8 cellular contexts compared by ENCODE assay signal in the genomic region with DNA sequence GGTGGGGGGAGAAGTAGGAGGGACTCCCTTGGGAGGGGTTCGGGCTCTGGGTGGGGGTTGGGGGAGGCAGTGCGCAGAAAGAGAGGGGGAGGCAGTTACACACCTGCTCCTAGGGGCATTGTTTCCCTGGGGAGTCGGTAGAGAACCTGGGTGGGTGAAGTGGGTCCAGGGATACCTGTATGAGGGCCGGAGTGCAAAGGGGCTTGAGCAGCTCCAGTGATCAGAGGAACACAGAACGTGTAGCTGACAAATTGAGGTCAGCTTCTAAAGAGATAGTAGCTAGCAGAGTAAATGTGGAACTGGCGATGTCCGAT. TPM values are rescaled to one million over a fixed set of nuclear protein-coding genes. Genes with fewer than 3 reads are reported as not detected.
DNase-seq lines count a peak whose midpoint lies in the region; ATAC-seq, FAIRE-seq and TF ChIP-seq lines count a peak whose summit lies in the region.

No MANE protein-coding gene starts in this region.

- no peak overlapping the region for H3K18ac ChIP-seq in H9 (ENCODE audit: insufficient read length, low read depth, low read length)

- H3K27ac ChIP-seq in H9 (ENCODE audit: insufficient read length, low read depth, low read length) (no peak overlapping the region), upper lobe of left lung (peak overlapping the region; percentile 90 to 98 (median 97))

- H3K9ac ChIP-seq in H9 (ENCODE audit: extremely low read depth, insufficient read length, low read length) = peak overlapping the region; percentile 33

- H3K27ac Mint-ChIP-seq in CD14-positive monocyte (peak overlapping the region; percentile 75 to 91 (median 88)), H9 (peak overlapping the region; percentile 89 to 97 (median 95); a peak in 6 of 7 replicates)
- peak overlapping the region; percentile 90 for H3K27ac Mint-ChIP-seq in activated naive CD8-positive, alpha-beta T cell treated with anti-CD3 and anti-CD28 coated beads, Interleukin-2, amount 10 ng/mL, durations not matched to agents 7 days and 5 days

- no peak for TF ChIP-seq EP300 in upper lobe of left lung (IDR thresholded peaks at IDR 0.05)

- TF ChIP-seq CTCF in CD14-positive monocyte (IDR thresholded peaks at IDR 0.05) (no peak), H9 (conservative IDR thresholded peaks at IDR 0.05) (no peak), lower leg skin (IDR thresholded peaks at IDR 0.05) (no peak), upper lobe of left lung (IDR thresholded peaks at IDR 0.05) (no peak), omental fat pad (IDR thresholded peaks at IDR 0.05) (no peak), D721Med (IDR thresholded peaks at IDR 0.05; ENCODE audit: insufficient read depth, missing control alignments) (no peak)

- no peak overlapping the region for H4K5ac ChIP-seq in H9 (ENCODE audit: insufficient read length, low read depth, low read length)

- H3K23me2 ChIP-seq in H9 (ENCODE audit: insufficient read length, low read depth, low read length, poor library complexity, severe bottlenecking) = no peaks in the 10 kb centered on the region

- H2BK15ac ChIP-seq in H9 (ENCODE audit: low read depth, low read length) = no peak overlapping the region

- peak; percentile 7 for ATAC-seq in activated naive CD8-positive, alpha-beta T cell treated with anti-CD3 and anti-CD28 coated beads, Interleukin-2, amount 10 ng/mL, durations not matched to agents 7 days and 5 days (ENCODE audit: low read depth)
- ATAC-seq in upper lobe of left lung (ENCODE audit: low FRiP score in 2 of 2) (no peak), omental fat pad (ENCODE audit: low FRiP score) (no peak)

- H2AK5ac ChIP-seq in H9 (ENCODE audit: insufficient read length, low read length) = no peak overlapping the region

- H3K79me2 ChIP-seq in H9 (ENCODE audit: insufficient read depth, low read length) = no peaks in the 10 kb centered on the region

- H3K4me1 Mint-ChIP-seq in CD14-positive monocyte = peaks cover 21% of the 10 kb centered on the region
- peaks cover 11 to 21% of the 10 kb centered on the region in 2 experiments for H3K4me1 Mint-ChIP-seq in H9
- H3K4me1 Mint-ChIP-seq in activated naive CD8-positive, alpha-beta T cell treated with anti-CD3 and anti-CD28 coated beads, Interleukin-2, amount 10 ng/mL, durations not matched to agents 7 days and 5 days = peaks cover 23% of the 10 kb centered on the region

- DNase-seq in CD14-positive monocyte (ENCODE audit: low spot score) (no peak), H9 (no peak), lower leg skin (ENCODE audit: low spot score in 2 of 2) (no peak), upper lobe of left lung (no peak), omental fat pad (ENCODE audit: low spot score) (no peak), D721Med (ENCODE audit: insufficient read length, low spot score) (no peak)
- DNase-seq in activated naive CD8-positive, alpha-beta T cell treated with anti-CD3 and anti-CD28 coated beads, Interleukin-2, amount 10 ng/mL, durations not matched to agents 7 days and 5 days = no peak
- DNase-seq in NK-92 treated with Interleukin-12 subunit alpha and Interleukin-12 subunit beta, amount 100 ng/mL, for 24 hours (lab: John Stamatoyannopoulos, UW) = no peak

- no peak for TF ChIP-seq POLR2A in lower leg skin (IDR thresholded peaks at IDR 0.05)
- TF ChIP-seq POLR2A in upper lobe of left lung (IDR thresholded peaks at IDR 0.05) = no peak

- H3K4me1 ChIP-seq in H9 (ENCODE audit: insufficient read depth, low read length) = no peaks in the 10 kb centered on the region
- H3K4me1 ChIP-seq in upper lobe of left lung = peaks cover 9 to 32% (median 15%) of the 10 kb centered on the region in 4 donors

- peaks cover 35 to 39% of the 10 kb centered on the region in 2 donors for H3K36me3 Mint-ChIP-seq in CD14-positive monocyte
- peaks cover 39 to 47% (median 45%) of the 10 kb centered on the region in 3 experiments for H3K36me3 Mint-ChIP-seq in H9 (ENCODE audit: insufficient read depth in 1 of 3, low read depth in 3 of 3)
- peaks cover 6% of the 10 kb centered on the region for H3K36me3 Mint-ChIP-seq in activated naive CD8-positive, alpha-beta T cell treated with anti-CD3 and anti-CD28 coated beads, Interleukin-2, amount 10 ng/mL, durations not matched to agents 7 days and 5 days

- no peak overlapping the region for H4K8ac ChIP-seq in H9 (replicated peaks; ENCODE audit: insufficient read length, low read depth, low read length)

- peak overlapping the region; percentile 69 for H3K4me3 ChIP-seq in lower leg skin (ENCODE audit: low read depth, poor library complexity, severe bottlenecking)
- H3K4me3 ChIP-seq in upper lobe of left lung = peak overlapping the region; percentile 68 to 98 (median 86)

- H4K20me1 ChIP-seq in H9 (ENCODE audit: control insufficient read depth, insufficient read depth, insufficient read length) = no peaks in the 10 kb centered on the region

- H3K4me2 ChIP-seq in H9 (ENCODE audit: insufficient read depth, insufficient read length, low read length) = peak overlapping the region; percentile 72

- peak overlapping the region; percentile 83 to 89 for H3K4me3 Mint-ChIP-seq in CD14-positive monocyte
- peak overlapping the region; percentile 90 to 95 for H3K4me3 Mint-ChIP-seq in H9
- peak overlapping the region; percentile 95 for H3K4me3 Mint-ChIP-seq in activated naive CD8-positive, alpha-beta T cell treated with anti-CD3 and anti-CD28 coated beads, Interleukin-2, amount 10 ng/mL, durations not matched to agents 7 days and 5 days

- H3K23ac ChIP-seq in H9 (ENCODE audit: insufficient read length, low read depth, low read length) = no peak overlapping the region

- H4K91ac ChIP-seq in H9 (ENCODE audit: insufficient read length, low read depth, low read length) = no peak overlapping the region

- H3K79me1 ChIP-seq in H9 (ENCODE audit: insufficient read depth, low read depth, low read length, poor library complexity, severe bottlenecking) = no peaks in the 10 kb centered on the region

- no peak for FAIRE-seq in D721Med (lab: Jason Lieb, UNC)

- H2BK20ac ChIP-seq in H9 (ENCODE audit: low read depth, low read length, poor library complexity, severe bottlenecking) = no peak overlapping the region

- intact Hi-C loops in CD14-positive monocyte (cut with micrococcal nuclease) (no loop called here), lower leg skin (cut with DNase I; ENCODE audit: low total_unique reads) (no loop called here)

- H3T11ph ChIP-seq in H9 (ENCODE audit: low read length) = no peak overlapping the region

- no peak overlapping the region for H3K56ac ChIP-seq in H9 (ENCODE audit: insufficient read length, low read depth, low read length)

- no peak overlapping the region for H3K14ac ChIP-seq in H9 (ENCODE audit: insufficient read depth, low read length)

- H3K27me3 Mint-ChIP-seq in CD14-positive monocyte (ENCODE audit: low read depth in 3 of 3) = peaks cover 2 to 7% (median 6%) of the 10 kb centered on the region in 3 donors
- H3K27me3 Mint-ChIP-seq in H9 (ENCODE audit: low read depth) = peaks cover 11% of the 10 kb centered on the region
- H3K27me3 Mint-ChIP-seq in activated naive CD8-positive, alpha-beta T cell treated with anti-CD3 and anti-CD28 coated beads, Interleukin-2, amount 10 ng/mL, durations not matched to agents 7 days and 5 days = no peaks in the 10 kb centered on the region

- H2BK120ac ChIP-seq in H9 (ENCODE audit: low read depth, low read length, poor library complexity, severe bottlenecking) = no peak overlapping the region

- no CpG with 5 or more reads among the region's 7 CpGs for whole genome bisulfite sequencing in H9 (ENCODE audit: extremely low coverage, insufficient read length, low lambda C conversion rate)
- WGBS in lower leg skin, 2 donors = 3% methylated on average over 7 of the region's 7 CpGs
- 4 to 12% methylated on average over 7 of the region's 7 CpGs for WGBS in upper lobe of left lung, 2 donors

- H3K36me3 ChIP-seq in upper lobe of left lung = peaks cover 11 to 41% (median 33%) of the 10 kb centered on the region in 4 donors

- POLR2A ChIA-PET in activated naive CD8-positive, alpha-beta T cell treated with anti-CD3 and anti-CD28 coated beads, Interleukin-2, amount 10 ng/mL, durations not matched to agents 7 days and 5 days (lab: Charles Lee) = interaction anchor here (0.6 to 2.2 kb wide), 10 partner anchors 22 to 1083 kb away, joined by 3 to 27 read pairs (median 4); a partner anchor contains a TSS

- no peak overlapping the region for H2BK12ac ChIP-seq in H9 (ENCODE audit: insufficient read length, low read depth, low read length)

- H3K9me3 ChIP-seq in H9 (ENCODE audit: control insufficient read depth, low read depth, low read length) = no peaks in the 10 kb centered on the region
- H3K9me3 ChIP-seq in upper lobe of left lung = no peaks in the 10 kb centered on the region

- H3K27me3 ChIP-seq in H9 (ENCODE audit: insufficient read depth, low read length) (no peaks in the 10 kb centered on the region), upper lobe of left lung (no peaks in the 10 kb centered on the region)

- no peak overlapping the region for H2AFZ ChIP-seq in H9 (ENCODE audit: low read length)

- no peak overlapping the region for H3K4ac ChIP-seq in H9 (ENCODE audit: low read depth, low read length)

- no peak overlapping the region for H2BK5ac ChIP-seq in H9 (ENCODE audit: insufficient read length, low read length)

- peaks cover 0 to 2% (median 0%) of the 10 kb centered on the region in 7 donors for H3K9me3 Mint-ChIP-seq in CD14-positive monocyte
- no peaks in the 10 kb centered on the region for H3K9me3 Mint-ChIP-seq in H9
- H3K9me3 Mint-ChIP-seq in activated naive CD8-positive, alpha-beta T cell treated with anti-CD3 and anti-CD28 coated beads, Interleukin-2, amount 10 ng/mL, durations not matched to agents 7 days and 5 days = no peaks in the 10 kb centered on the region

RNA-seq across cellular contexts. Expression of a gene that starts 0.4 kb away (rescaled TPM):
- polyA plus RNA-seq in CD14-positive monocyte = 1 to 10 TPM; 3.7 to 7.8 TPM
- total RNA-seq in H9 (2021) (142 and 152 TPM in 2 replicates), lower leg skin (10 to 100 TPM; 32.0 to 77.2 (median 45.1) TPM), upper lobe of left lung (10 to 100 TPM; 44.6 to 76.2 (median 51.0) TPM), omental fat pad (10 to 100 TPM; 47.7 to 80.8 (median 57.3) TPM)
- total RNA-seq in activated naive CD8-positive, alpha-beta T cell treated with anti-CD3 and anti-CD28 coated beads, Interleukin-2, amount 10 ng/mL, durations not matched to agents 7 days and 5 days = 10 to 100 TPM; 57.2 to 68.1 TPM

RNA-seq across cellular contexts. Expression of a gene that starts 18.2 kb away (rescaled TPM):
- not detected for polyA plus RNA-seq in CD14-positive monocyte
- total RNA-seq in H9 (2021) (0.70 and 1.2 TPM in 2 replicates), lower leg skin (10 to 100 TPM; 29.9 to 38.8 (median 36.7) TPM), upper lobe of left lung (10 to 100 TPM in 5 of 6 donors, 1 to 10 TPM in 1; 2.1 to 73.1 (median 60.2) TPM), omental fat pad (1,000 to 10,000 TPM in 3 of 4 donors, 100 to 1,000 TPM in 1; 689 to 2,989 (median 2,080) TPM)
- under 1 TPM; 0.33 to 0.91 TPM for total RNA-seq in activated naive CD8-positive, alpha-beta T cell treated with anti-CD3 and anti-CD28 coated beads, Interleukin-2, amount 10 ng/mL, durations not matched to agents 7 days and 5 days

RNA-seq across cellular contexts. Expression of a gene that starts 26.5 kb away (rescaled TPM):
- 100 to 1,000 TPM; 231 to 257 TPM for polyA plus RNA-seq in CD14-positive monocyte
- 31.2 and 31.9 TPM in 2 replicates for total RNA-seq in H9 (2021)
- total RNA-seq in activated naive CD8-positive, alpha-beta T cell treated with anti-CD3 and anti-CD28 coated beads, Interleukin-2, amount 10 ng/mL, durations not matched to agents 7 days and 5 days = 10 to 100 TPM; 47.5 to 54.2 TPM
- total RNA-seq in lower leg skin = 10 to 100 TPM; 29.0 to 52.1 (median 36.8) TPM
- 10 to 100 TPM; 22.0 to 98.2 (median 71.8) TPM for total RNA-seq in upper lobe of left lung
- 100 to 1,000 TPM in 1 of 4 donors, 10 to 100 TPM in 3; 67.3 to 125 (median 88.1) TPM for total RNA-seq in omental fat pad

RNA-seq across cellular contexts. Expression of a gene that starts 28.2 kb away (rescaled TPM):
- polyA plus RNA-seq in CD14-positive monocyte = not detected
- total RNA-seq in H9 (2021) = 3.9 and 4.0 TPM in 2 replicates
- total RNA-seq in activated naive CD8-positive, alpha-beta T cell treated with anti-CD3 and anti-CD28 coated beads, Interleukin-2, amount 10 ng/mL, durations not matched to agents 7 days and 5 days = 10 to 100 TPM; 31.3 to 33.3 TPM
- total RNA-seq in lower leg skin = 1 to 10 TPM in 1 of 4 donors, under 1 TPM in 3; 0.25 to 1.4 (median 0.42) TPM
- total RNA-seq in upper lobe of left lung = 1 to 10 TPM in 2 of 6 donors, under 1 TPM in 2, not detected in 2; 0.15 to 2.7 (median 1.1) TPM
- total RNA-seq in omental fat pad = 1 to 10 TPM in 3 of 4 donors, under 1 TPM in 1; 0.69 to 3.8 (median 1.4) TPM

Comparison
In these comparisons a context has a peak if more than half of its experiments do, and no peak if none do; other contexts are left out.
1. RNA of a gene that starts 18.2 kb away (total RNA-seq): 689 to 2,989 TPM in omental fat pad; 2.1 to 73.1 TPM in upper lobe of left lung, 29.9 to 38.8 TPM in lower leg skin, 0.33 to 0.91 TPM in activated naive CD8-positive, alpha-beta T cell treated with anti-CD3 and anti-CD28 coated beads, Interleukin-2, amount 10 ng/mL, durations not matched to agents 7 days and 5 days and 0.70 to 1.2 TPM in H9; every median in the first group is over 4 times any median in the second.
2. Peak in every context shown above with its lines, with median percentiles within 50 percentile points of each other: H3K27ac Mint-ChIP-seq and H3K4me3 Mint-ChIP-seq.